In genomic region chr13:24187185-24187584, GRCh38 we compare ENCODE assay signal across 1 cellular context.
TF ChIP-seq lines count a peak whose summit lies in the region.

No MANE protein-coding gene starts in this region.

TF ChIP-seq in HepG2, 621 proteins besides CTCF, POLR2A, EP300 and RAD21:
- no peak for TF ChIP-seq ZBTB40 (IDR thresholded peaks at IDR 0.05)
- TF ChIP-seq ZBTB40 (CRISPR knock-in tag; IDR thresholded peaks at IDR 0.05) = no peak
- TF ChIP-seq ZNF616 (CRISPR knock-in tag; IDR thresholded peaks at IDR 0.05; ENCODE audit: low read depth) = no peak
- peak; percentile 65 for TF ChIP-seq FOSL2 (CRISPR knock-in tag; IDR thresholded peaks at IDR 0.05)
